Comparison of ENCODE assay signal across 17 cellular contexts in genomic region chr11:128294001-128294684, GRCh38.
A peak's percentile ranks its signal among the peaks of the same experiment; 100 is the strongest.
DNase-seq lines count a peak whose midpoint lies in the region; ATAC-seq and TF ChIP-seq lines count a peak whose summit lies in the region.
"Had no signal": no experiment of that assay in that cellular context is flagged by ENCODE, and none has a peak within 500 bp of the region (broad histone marks: within the 10 kb centered on the region; RNA-seq: fewer than 3 reads in every experiment).

No MANE protein-coding gene starts in this region.

- H3K9me3 ChIP-seq in GM23248 (ENCODE audit: low read depth): no peaks in the 10 kb centered on the region

- H3K4me1 Mint-ChIP-seq in activated CD4-positive, alpha-beta T cell treated with anti-CD3 and anti-CD28 coated beads, Interleukin-2, amount 10 ng/mL, durations not matched to agents 7 days and 5 days: peaks cover 92% of the 10 kb centered on the region
- H3K4me1 Mint-ChIP-seq in chondrocyte (ENCODE audit: low read depth): peaks cover 84% of the 10 kb centered on the region
- H3K4me1 Mint-ChIP-seq in stimulated activated memory B cell treated with anti-CD40 and anti-IgM and Interleukin-4, amounts not matched to agents 10 μg/mL and 1 μg/mL and 100 μg/mL, for 72 hours: peaks cover 89% of the 10 kb centered on the region

- no peak overlapping the region for H3K4me2 ChIP-seq in GM23248 (ENCODE audit: unreplicated experiment)

- peak; percentile 6 for TF ChIP-seq CTCF in chondrocyte (IDR thresholded peaks at IDR 0.05)

- peak overlapping the region; percentile 48 for H3K27ac Mint-ChIP-seq in activated CD4-positive, alpha-beta T cell treated with anti-CD3 and anti-CD28 coated beads, Interleukin-2, amount 10 ng/mL, durations not matched to agents 7 days and 5 days
- peak overlapping the region; percentile 91 for H3K27ac Mint-ChIP-seq in chondrocyte (ENCODE audit: unreplicated experiment)
- peak overlapping the region; percentile 96 for H3K27ac Mint-ChIP-seq in stimulated activated memory B cell treated with anti-CD40 and anti-IgM and Interleukin-4, amounts not matched to agents 10 μg/mL and 1 μg/mL and 100 μg/mL, for 72 hours
- H3K27ac Mint-ChIP-seq: H9 had no signal

- H3K79me2 ChIP-seq in GM23248 (ENCODE audit: insufficient read depth): no peaks in the 10 kb centered on the region

- ATAC-seq in stimulated activated memory B cell treated with anti-CD40 and anti-IgM and Interleukin-4, amounts not matched to agents 10 μg/mL and 1 μg/mL and 100 μg/mL, for 72 hours: no peak

- H4K20me1 ChIP-seq in GM23248 (ENCODE audit: insufficient read depth): no peaks in the 10 kb centered on the region

- whole genome bisulfite sequencing in GM23248 (ENCODE audit: low coverage in 1 of 2, low lambda C conversion rate in 2 of 2, missing lambda C conversion rate in 2 of 2), 2 experiments: 89 to 91% methylated on average over 11 of the region's 11 CpGs

- H3F3A ChIP-seq in GM23248 (ENCODE audit: insufficient read depth): 0 out of 2 replicates have a peak, but pooled peaks cover 5% of the 10 kb centered on the region

- CTCF ChIA-PET in activated CD4-positive, alpha-beta T cell treated with anti-CD3 and anti-CD28 coated beads, Interleukin-2, amount 10 ng/mL, durations not matched to agents 7 days and 5 days (lab: Charles Lee): interaction anchor here (11.5 kb wide), 1 partner anchor 26 kb away, joined by 125 read pairs; no protein-coding TSS in a partner anchor

- DNase-seq in activated CD4-positive, alpha-beta T cell treated with anti-CD3 and anti-CD28 coated beads, Interleukin-2, amount 10 ng/mL, durations not matched to agents 7 days and 5 days: no peak
- no peak for DNase-seq in activated CD4-positive, alpha-beta T cell treated with anti-CD3 and anti-CD28 coated beads, Interleukin-2, amount 50 U/mL, for 48 hours
- DNase-seq in NCI-H526 treated with DMSO at 0.1 percent for 48 hours (lab: John Stamatoyannopoulos, UW): peak; percentile 58
- peak; percentile 62 for DNase-seq in chondrocyte (ENCODE audit: low spot score)
- DNase-seq in effector CD4-positive, alpha-beta T cell: no peak
- DNase-seq in GM23248: no peak
- no peak for DNase-seq in AML-193 (lab: John Stamatoyannopoulos, UW)
- DNase-seq: activated CD8-positive, alpha-beta memory T cell treated with anti-CD3 and anti-CD28 coated beads, Interleukin-2, amount 50 U/mL, for 4 hours; DMS 273 treated with DMSO at 0.1 percent for 48 hours; H9; KG1; mammary epithelial cell; NCI-H1436; NCI-H69; occipital lobe; RPMI8226 had no signal

- no peak overlapping the region for H3K4me3 ChIP-seq in GM23248

- H3K27me3 ChIP-seq in GM23248 (replicated peaks; ENCODE audit: insufficient read depth): no peaks in the 10 kb centered on the region

- POLR2A ChIA-PET in activated CD4-positive, alpha-beta T cell treated with anti-CD3 and anti-CD28 coated beads, Interleukin-2, amount 10 ng/mL, durations not matched to agents 7 days and 5 days (lab: Charles Lee): interaction anchor here (0.6 kb wide), 1 partner anchor 34 kb away, joined by 3 read pairs; no protein-coding TSS in a partner anchor

- H3K36me3 ChIP-seq in GM23248 (ENCODE audit: low read depth): no peaks in the 10 kb centered on the region

- no peak overlapping the region for H3K9ac ChIP-seq in GM23248

- H3K4me1 ChIP-seq in GM23248 (ENCODE audit: insufficient read depth): peaks cover 15% of the 10 kb centered on the region

- peaks cover 8% of the 10 kb centered on the region for H3K9me3 Mint-ChIP-seq in activated CD4-positive, alpha-beta T cell treated with anti-CD3 and anti-CD28 coated beads, Interleukin-2, amount 10 ng/mL, durations not matched to agents 7 days and 5 days
- H3K9me3 Mint-ChIP-seq in chondrocyte (ENCODE audit: low read depth): no peaks in the 10 kb centered on the region
- no peaks in the 10 kb centered on the region for H3K9me3 Mint-ChIP-seq in stimulated activated memory B cell treated with anti-CD40 and anti-IgM and Interleukin-4, amounts not matched to agents 10 μg/mL and 1 μg/mL and 100 μg/mL, for 72 hours
- H3K9me3 Mint-ChIP-seq: H9 had no signal

- in situ Hi-C loops in GM23248 (cut with MboI): loop anchor here (10.0 kb wide), 1 partner anchor 341 kb away; no protein-coding TSS in a partner anchor

- H3K27ac ChIP-seq in GM23248: no peak overlapping the region

- H3K27me3 Mint-ChIP-seq in activated CD4-positive, alpha-beta T cell treated with anti-CD3 and anti-CD28 coated beads, Interleukin-2, amount 10 ng/mL, durations not matched to agents 7 days and 5 days: no peaks in the 10 kb centered on the region
- H3K27me3 Mint-ChIP-seq in chondrocyte (ENCODE audit: low read depth): no peaks in the 10 kb centered on the region
- no peaks in the 10 kb centered on the region for H3K27me3 Mint-ChIP-seq in stimulated activated memory B cell treated with anti-CD40 and anti-IgM and Interleukin-4, amounts not matched to agents 10 μg/mL and 1 μg/mL and 100 μg/mL, for 72 hours

- no peak overlapping the region for H3K4me3 Mint-ChIP-seq in activated CD4-positive, alpha-beta T cell treated with anti-CD3 and anti-CD28 coated beads, Interleukin-2, amount 10 ng/mL, durations not matched to agents 7 days and 5 days
- H3K4me3 Mint-ChIP-seq in chondrocyte (ENCODE audit: unreplicated experiment): no peak overlapping the region
- no peak overlapping the region for H3K4me3 Mint-ChIP-seq in stimulated activated memory B cell treated with anti-CD40 and anti-IgM and Interleukin-4, amounts not matched to agents 10 μg/mL and 1 μg/mL and 100 μg/mL, for 72 hours
- H3K4me3 Mint-ChIP-seq: H9 had no signal

- no peaks in the 10 kb centered on the region for H3K9me2 ChIP-seq in GM23248 (ENCODE audit: insufficient read depth)

- no peak overlapping the region for H2AFZ ChIP-seq in GM23248

- H3K36me3 Mint-ChIP-seq in activated CD4-positive, alpha-beta T cell treated with anti-CD3 and anti-CD28 coated beads, Interleukin-2, amount 10 ng/mL, durations not matched to agents 7 days and 5 days (ENCODE audit: low read depth): peaks cover 48% of the 10 kb centered on the region
- no peaks in the 10 kb centered on the region for H3K36me3 Mint-ChIP-seq in chondrocyte (ENCODE audit: low read depth)
- H3K36me3 Mint-ChIP-seq in stimulated activated memory B cell treated with anti-CD40 and anti-IgM and Interleukin-4, amounts not matched to agents 10 μg/mL and 1 μg/mL and 100 μg/mL, for 72 hours: no peaks in the 10 kb centered on the region

Comparison
In these comparisons a context has a peak if more than half of its experiments do, and no peak if none do; other contexts are left out.
1. DNase-seq: peak in NCI-H526 treated with DMSO at 0.1 percent for 48 hours (single experiment) and chondrocyte (single experiment); none in activated CD4-positive, alpha-beta T cell treated with anti-CD3 and anti-CD28 coated beads, Interleukin-2, amount 10 ng/mL, durations not matched to agents 7 days and 5 days (single experiment), activated CD4-positive, alpha-beta T cell treated with anti-CD3 and anti-CD28 coated beads, Interleukin-2, amount 50 U/mL, for 48 hours (0 of 2), effector CD4-positive, alpha-beta T cell (single experiment), GM23248 (single experiment) and AML-193 (0 of 2).
2. Peak in every context shown above with its lines, with median percentiles within 50 percentile points of each other: H3K27ac Mint-ChIP-seq.